1 cellular context compared by ENCODE assay signal in the genomic region with DNA sequence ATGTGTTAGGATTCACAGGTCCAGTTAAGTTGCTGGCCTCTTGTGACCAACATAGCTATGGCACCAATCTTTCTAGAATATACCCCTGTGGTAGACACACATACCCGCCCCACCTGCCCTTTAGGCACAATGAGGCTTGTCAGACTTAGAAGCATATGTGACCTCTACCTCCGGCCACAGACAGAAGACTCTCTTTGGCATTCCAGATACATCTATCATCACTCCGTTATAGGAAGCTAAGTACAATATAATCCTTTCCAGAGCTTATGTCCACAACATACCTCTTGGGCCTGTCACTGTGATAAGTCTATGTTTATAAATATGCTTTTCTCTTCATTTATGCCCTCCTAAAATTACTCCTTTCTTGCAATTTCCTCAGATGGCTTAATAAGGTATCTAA.
TF ChIP-seq lines count a peak whose summit lies in the region.

No MANE protein-coding gene starts in this region.

TF ChIP-seq in IMR-90, 13 proteins besides CTCF, POLR2A, EP300 and RAD21:
- TF ChIP-seq NFE2L2 (IDR thresholded peaks at IDR 0.05; ENCODE audit: low read depth, low read length), result no peak
- no peak for TF ChIP-seq RFX5 (IDR thresholded peaks at IDR 0.05; ENCODE audit: low read depth, low read length)
- no peak for TF ChIP-seq MAFK (IDR thresholded peaks at IDR 0.05; ENCODE audit: low read depth, low read length)
- TF ChIP-seq RCOR1 (IDR thresholded peaks at IDR 0.05; ENCODE audit: insufficient replicate concordance, low read length), result no peak
- TF ChIP-seq CEBPB (IDR thresholded peaks at IDR 0.05; ENCODE audit: low read depth, low read length), result no peak
- no peak for TF ChIP-seq MAZ (IDR thresholded peaks at IDR 0.05; ENCODE audit: borderline replicate concordance, low read depth, low read length)
- TF ChIP-seq MXI1 (IDR thresholded peaks at IDR 0.05; ENCODE audit: borderline replicate concordance, low read depth, low read length), result no peak
- TF ChIP-seq SMC3 (IDR thresholded peaks at IDR 0.05; ENCODE audit: low read depth, low read length), result no peak
- no peak for TF ChIP-seq FOS (IDR thresholded peaks at IDR 0.05; ENCODE audit: low read depth, low read length)
- TF ChIP-seq, protein P1, sequence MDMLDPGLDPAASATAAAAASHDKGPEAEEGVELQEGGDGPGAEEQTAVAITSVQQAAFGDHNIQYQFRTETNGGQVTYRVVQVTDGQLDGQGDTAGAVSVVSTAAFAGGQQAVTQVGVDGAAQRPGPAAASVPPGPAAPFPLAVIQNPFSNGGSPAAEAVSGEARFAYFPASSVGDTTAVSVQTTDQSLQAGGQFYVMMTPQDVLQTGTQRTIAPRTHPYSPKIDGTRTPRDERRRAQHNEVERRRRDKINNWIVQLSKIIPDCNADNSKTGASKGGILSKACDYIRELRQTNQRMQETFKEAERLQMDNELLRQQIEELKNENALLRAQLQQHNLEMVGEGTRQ (IDR thresholded peaks at IDR 0.05; ENCODE audit: low read depth, low read length), result no peak
- no peak for TF ChIP-seq BHLHE40 (IDR thresholded peaks at IDR 0.05; ENCODE audit: low read depth, low read length)
- TF ChIP-seq, protein P2, sequence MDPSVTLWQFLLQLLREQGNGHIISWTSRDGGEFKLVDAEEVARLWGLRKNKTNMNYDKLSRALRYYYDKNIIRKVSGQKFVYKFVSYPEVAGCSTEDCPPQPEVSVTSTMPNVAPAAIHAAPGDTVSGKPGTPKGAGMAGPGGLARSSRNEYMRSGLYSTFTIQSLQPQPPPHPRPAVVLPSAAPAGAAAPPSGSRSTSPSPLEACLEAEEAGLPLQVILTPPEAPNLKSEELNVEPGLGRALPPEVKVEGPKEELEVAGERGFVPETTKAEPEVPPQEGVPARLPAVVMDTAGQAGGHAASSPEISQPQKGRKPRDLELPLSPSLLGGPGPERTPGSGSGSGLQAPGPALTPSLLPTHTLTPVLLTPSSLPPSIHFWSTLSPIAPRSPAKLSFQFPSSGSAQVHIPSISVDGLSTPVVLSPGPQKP (IDR thresholded peaks at IDR 0.05; ENCODE audit: borderline replicate concordance, low read depth, low read length), result no peak
- no peak for TF ChIP-seq CHD1 (IDR thresholded peaks at IDR 0.05; ENCODE audit: low read depth, low read length)
TF ChIP-seq in IMR-90: peak in this region for 0.
